In the genomic region with DNA sequence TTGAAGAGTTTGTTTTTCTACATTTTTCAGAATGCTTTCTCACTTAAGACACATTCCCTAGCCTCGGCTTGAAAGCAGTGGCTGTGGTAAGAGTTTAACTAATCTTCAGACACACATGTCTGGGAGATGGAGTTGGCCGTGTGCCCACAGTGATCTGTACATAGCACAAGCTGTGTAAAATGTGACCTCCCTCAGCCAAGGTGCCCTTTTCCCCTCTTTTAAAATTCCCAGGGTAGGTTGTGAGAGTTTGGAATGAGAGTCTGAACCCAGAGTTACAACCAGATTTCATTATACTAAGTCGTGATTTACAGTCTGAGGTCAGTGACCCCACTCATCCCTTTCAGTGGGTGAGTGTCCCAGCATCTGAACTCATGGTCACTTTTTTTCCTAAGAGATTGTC, we compare ENCODE assay signal across 12 cellular contexts. TPM values are rescaled to one million over a fixed set of nuclear protein-coding genes. Genes with fewer than 3 reads are reported as not detected.
DNase-seq lines count a peak whose midpoint lies in the region; ATAC-seq lines count a peak whose summit lies in the region.
"Had no signal": no experiment of that assay in that cellular context is flagged by ENCODE, and none has a peak within 500 bp of the region (broad histone marks: within the 10 kb centered on the region; RNA-seq: fewer than 3 reads in every experiment).

No MANE protein-coding gene starts in this region.

- CTCF ChIA-PET in activated CD8-positive, alpha-beta memory T cell treated with anti-CD3 and anti-CD28 coated beads, Interleukin-2, amount 10 ng/mL, durations not matched to agents 7 days and 5 days (lab: Charles Lee) = interaction anchor here (0.6 to 0.7 kb wide), 2 partner anchors 16 to 23 kb away, joined by 3 read pairs; no protein-coding TSS in a partner anchor

- peak overlapping the region; percentile 70 for H3K27ac Mint-ChIP-seq in activated CD8-positive, alpha-beta memory T cell treated with anti-CD3 and anti-CD28 coated beads, Interleukin-2, amount 10 ng/mL, durations not matched to agents 7 days and 5 days
- peak overlapping the region; percentile 12 for H3K27ac Mint-ChIP-seq in activated T-helper 1 cell treated with anti-CD3 and anti-CD28 coated beads, Interleukin-12 subunit alpha, Interleukin-12 subunit beta, Interleukin-2, Interleukin-4 antibody, amounts not matched to agents 30 ng/mL and 10 ng/mL and 1 ng/mL, durations not matched to agents 14 hours and 24 hours and 36 hours
- H3K27ac Mint-ChIP-seq: B cell had no signal

- DNase-seq in activated CD8-positive, alpha-beta memory T cell treated with anti-CD3 and anti-CD28 coated beads, Interleukin-2, amount 10 ng/mL, durations not matched to agents 7 days and 5 days = no peak
- no peak for DNase-seq in activated CD8-positive, alpha-beta memory T cell treated with anti-CD3 and anti-CD28 coated beads for 24 hours
- DNase-seq in activated T-helper 1 cell treated with anti-CD3 and anti-CD28 coated beads, Interleukin-12 subunit alpha, Interleukin-12 subunit beta, Interleukin-2, Interleukin-4 antibody, amounts not matched to agents 30 ng/mL and 10 ng/mL and 1 ng/mL, durations not matched to agents 14 hours and 24 hours and 36 hours (ENCODE audit: low spot score) = no peak
- DNase-seq in glomerular visceral epithelial cell (ENCODE audit: extremely low spot score) (peak; percentile 79), renal cortical epithelial cell (ENCODE audit: low read depth) (peak; percentile 78)
- no peak for DNase-seq in stimulated activated CD4-positive, alpha-beta T cell treated with anti-CD3 and anti-CD28 coated beads, Interleukin-1b, Interleukin-23, amount 100 ng/mL, for 48 hours
- DNase-seq in stimulated activated CD8-positive, alpha-beta memory T cell treated with anti-CD3 and anti-CD28 coated beads, Interleukin-4, amount 100 ng/mL, for 48 hours = no peak
- DNase-seq: activated gamma-delta T cell; effector CD8-positive, alpha-beta T cell; NCI-H2029 treated with DMSO at 0.1 percent for 48 hours had no signal

- no peaks in the 10 kb centered on the region for H3K9me3 Mint-ChIP-seq in activated CD8-positive, alpha-beta memory T cell treated with anti-CD3 and anti-CD28 coated beads, Interleukin-2, amount 10 ng/mL, durations not matched to agents 7 days and 5 days (ENCODE audit: low read depth)
- H3K9me3 Mint-ChIP-seq in activated T-helper 1 cell treated with anti-CD3 and anti-CD28 coated beads, Interleukin-12 subunit alpha, Interleukin-12 subunit beta, Interleukin-2, Interleukin-4 antibody, amounts not matched to agents 30 ng/mL and 10 ng/mL and 1 ng/mL, durations not matched to agents 14 hours and 24 hours and 36 hours = no peaks in the 10 kb centered on the region

- intact Hi-C loops in activated T-helper 1 cell treated with anti-CD3 and anti-CD28 coated beads, Interleukin-12 subunit alpha, Interleukin-12 subunit beta, Interleukin-2, Interleukin-4 antibody, amounts not matched to agents 30 ng/mL and 10 ng/mL and 1 ng/mL, durations not matched to agents 14 hours and 24 hours and 36 hours (cut with micrococcal nuclease) = loop anchor here (5.0 to 10.0 kb wide), 3 partner anchors 48 to 360 kb away; a partner anchor contains a TSS

- H3K4me3 Mint-ChIP-seq in activated CD8-positive, alpha-beta memory T cell treated with anti-CD3 and anti-CD28 coated beads, Interleukin-2, amount 10 ng/mL, durations not matched to agents 7 days and 5 days = no peak overlapping the region
- no peak overlapping the region for H3K4me3 Mint-ChIP-seq in activated T-helper 1 cell treated with anti-CD3 and anti-CD28 coated beads, Interleukin-12 subunit alpha, Interleukin-12 subunit beta, Interleukin-2, Interleukin-4 antibody, amounts not matched to agents 30 ng/mL and 10 ng/mL and 1 ng/mL, durations not matched to agents 14 hours and 24 hours and 36 hours
- H3K4me3 Mint-ChIP-seq: B cell had no signal

- H3K36me3 Mint-ChIP-seq in activated CD8-positive, alpha-beta memory T cell treated with anti-CD3 and anti-CD28 coated beads, Interleukin-2, amount 10 ng/mL, durations not matched to agents 7 days and 5 days = peaks cover 84% of the 10 kb centered on the region
- peaks cover 75% of the 10 kb centered on the region for H3K36me3 Mint-ChIP-seq in activated T-helper 1 cell treated with anti-CD3 and anti-CD28 coated beads, Interleukin-12 subunit alpha, Interleukin-12 subunit beta, Interleukin-2, Interleukin-4 antibody, amounts not matched to agents 30 ng/mL and 10 ng/mL and 1 ng/mL, durations not matched to agents 14 hours and 24 hours and 36 hours (ENCODE audit: low read depth)

- peaks cover 42% of the 10 kb centered on the region for H3K4me1 Mint-ChIP-seq in activated CD8-positive, alpha-beta memory T cell treated with anti-CD3 and anti-CD28 coated beads, Interleukin-2, amount 10 ng/mL, durations not matched to agents 7 days and 5 days
- peaks cover 50% of the 10 kb centered on the region for H3K4me1 Mint-ChIP-seq in activated T-helper 1 cell treated with anti-CD3 and anti-CD28 coated beads, Interleukin-12 subunit alpha, Interleukin-12 subunit beta, Interleukin-2, Interleukin-4 antibody, amounts not matched to agents 30 ng/mL and 10 ng/mL and 1 ng/mL, durations not matched to agents 14 hours and 24 hours and 36 hours (ENCODE audit: low read depth)

- ATAC-seq in activated CD8-positive, alpha-beta memory T cell treated with anti-CD3 and anti-CD28 coated beads, Interleukin-2, amount 10 ng/mL, durations not matched to agents 7 days and 5 days = no peak
- ATAC-seq in HG03025 (IDR thresholded peaks at IDR 0.05; ENCODE audit: low FRiP score, unreplicated experiment) = no peak

- no peaks in the 10 kb centered on the region for H3K27me3 Mint-ChIP-seq in activated CD8-positive, alpha-beta memory T cell treated with anti-CD3 and anti-CD28 coated beads, Interleukin-2, amount 10 ng/mL, durations not matched to agents 7 days and 5 days
- H3K27me3 Mint-ChIP-seq in activated T-helper 1 cell treated with anti-CD3 and anti-CD28 coated beads, Interleukin-12 subunit alpha, Interleukin-12 subunit beta, Interleukin-2, Interleukin-4 antibody, amounts not matched to agents 30 ng/mL and 10 ng/mL and 1 ng/mL, durations not matched to agents 14 hours and 24 hours and 36 hours (ENCODE audit: insufficient read depth) = no peaks in the 10 kb centered on the region
- H3K27me3 Mint-ChIP-seq: B cell had no signal

RNA-seq across cellular contexts. Expression of a gene that starts 59.5 kb away (rescaled TPM):
- total RNA-seq in activated CD8-positive, alpha-beta memory T cell treated with anti-CD3 and anti-CD28 coated beads, Interleukin-2, amount 10 ng/mL, durations not matched to agents 7 days and 5 days = 1 to 10 TPM; 5.0 to 6.1 TPM
- 2.0 and 3.1 TPM in 2 replicates for total RNA-seq in activated T-helper 1 cell treated with anti-CD3 and anti-CD28 coated beads, Interleukin-12 subunit alpha, Interleukin-12 subunit beta, Interleukin-2, Interleukin-4 antibody, amounts not matched to agents 30 ng/mL and 10 ng/mL and 1 ng/mL, durations not matched to agents 14 hours and 24 hours and 36 hours
- total RNA-seq in renal cortical epithelial cell = 26.4 and 78.8 TPM in 2 replicates

Comparison
In these comparisons a context has a peak if more than half of its experiments do, and no peak if none do; other contexts are left out.
1. DNase-seq: peak in glomerular visceral epithelial cell (single experiment) and renal cortical epithelial cell (single experiment); none in activated CD8-positive, alpha-beta memory T cell treated with anti-CD3 and anti-CD28 coated beads, Interleukin-2, amount 10 ng/mL, durations not matched to agents 7 days and 5 days (single experiment), activated CD8-positive, alpha-beta memory T cell treated with anti-CD3 and anti-CD28 coated beads for 24 hours (single experiment), activated T-helper 1 cell treated with anti-CD3 and anti-CD28 coated beads, Interleukin-12 subunit alpha, Interleukin-12 subunit beta, Interleukin-2, Interleukin-4 antibody, amounts not matched to agents 30 ng/mL and 10 ng/mL and 1 ng/mL, durations not matched to agents 14 hours and 24 hours and 36 hours (single experiment), stimulated activated CD4-positive, alpha-beta T cell treated with anti-CD3 and anti-CD28 coated beads, Interleukin-1b, Interleukin-23, amount 100 ng/mL, for 48 hours (single experiment) and stimulated activated CD8-positive, alpha-beta memory T cell treated with anti-CD3 and anti-CD28 coated beads, Interleukin-4, amount 100 ng/mL, for 48 hours (single experiment).